14 cellular contexts compared by ENCODE assay signal in genomic region chr14:97109234-97109633, GRCh38.
DNase-seq lines count a peak whose midpoint lies in the region; ATAC-seq and TF ChIP-seq lines count a peak whose summit lies in the region.
"Had no signal": no experiment of that assay in that cellular context is flagged by ENCODE, and none has a peak within 500 bp of the region (broad histone marks: within the 10 kb centered on the region; RNA-seq: fewer than 3 reads in every experiment).

No MANE protein-coding gene starts in this region.

- H3K4me1 ChIP-seq in DND-41 (ENCODE audit: insufficient read depth, low read length) (peaks cover 33% of the 10 kb centered on the region), PC-3 (ENCODE audit: insufficient read depth, low read length) (peaks cover 43% of the 10 kb centered on the region)
- H3K4me1 ChIP-seq: BE2C, Caco-2, HAP-1 had no signal

- H4K20me1 ChIP-seq in DND-41 (ENCODE audit: insufficient read depth, low read length): no peaks in the 10 kb centered on the region
- H4K20me1 ChIP-seq in PC-3 (ENCODE audit: low read length): no peaks in the 10 kb centered on the region

- 0 out of 2 replicates have a peak, but pooled peaks cover 3% of the 10 kb centered on the region for H3K36me3 ChIP-seq in DND-41 (ENCODE audit: insufficient read depth, low read length)
- H3K36me3 ChIP-seq in PC-3 (ENCODE audit: low read depth, low read length): no peaks in the 10 kb centered on the region
- H3K36me3 ChIP-seq: BE2C, HAP-1 had no signal

- intact Hi-C loops in PC-3 (cut with micrococcal nuclease): loop anchor here (10.0 kb wide), 1 partner anchor 254 kb away; no protein-coding TSS in a partner anchor

- no peak for ATAC-seq in DND-41 (ENCODE audit: insufficient read depth, low read depth)
- ATAC-seq in PC-3: no peak
- ATAC-seq in HG02798 (IDR thresholded peaks at IDR 0.05; ENCODE audit: poor library complexity, unreplicated experiment): no peak
- ATAC-seq in stimulated activated naive CD8-positive, alpha-beta T cell treated with anti-CD3 and anti-CD28 coated beads, Interleukin-15, Interleukin-2, amounts not matched to agents 100 U/mL and 50 U/mL, for 24 hours: no peak

- CTCF ChIA-PET in PC-3 (lab: Charles Lee): no interaction called here

- no peak for TF ChIP-seq CTCF in DND-41 (IDR thresholded peaks at IDR 0.05; ENCODE audit: borderline replicate concordance, extremely low read depth, low read length, poor library complexity, severe bottlenecking)
- no peak for TF ChIP-seq CTCF in PC-3 (conservative IDR thresholded peaks at IDR 0.05; ENCODE audit: low read depth, low read length)

- no peak overlapping the region for H3K4me2 ChIP-seq in DND-41 (ENCODE audit: insufficient read depth, low read length)
- H3K4me2 ChIP-seq in PC-3 (ENCODE audit: low read length): no peak overlapping the region

- H3K9ac ChIP-seq in DND-41 (ENCODE audit: low read depth, low read length): no peak overlapping the region
- H3K9ac ChIP-seq in PC-3 (ENCODE audit: low read length): no peak overlapping the region
- H3K9ac ChIP-seq: GM23248 had no signal

- POLR2A ChIA-PET in PC-3 (lab: Charles Lee; ENCODE audit: unreplicated experiment): interaction anchor here (0.6 kb wide), 1 partner anchor 142 kb away, joined by 7 read pairs; no protein-coding TSS in a partner anchor

- H3K27me3 ChIP-seq in DND-41 (ENCODE audit: insufficient read depth, low read length, poor library complexity): no peaks in the 10 kb centered on the region
- H3K27me3 ChIP-seq in PC-3 (ENCODE audit: low read length): no peaks in the 10 kb centered on the region
- H3K27me3 ChIP-seq: BE2C had no signal

- peaks cover 7% of the 10 kb centered on the region for H3K9me3 ChIP-seq in DND-41 (ENCODE audit: insufficient read depth, low read length, severe bottlenecking)
- no peaks in the 10 kb centered on the region for H3K9me3 ChIP-seq in PC-3 (ENCODE audit: low read length)
- H3K9me3 ChIP-seq: BE2C, Caco-2, HAP-1 had no signal

- H3K27ac ChIP-seq in DND-41 (ENCODE audit: low read length): 0 out of 2 replicates have a peak overlapping the region, but pooled peaks have one; percentile 20
- peak overlapping the region; percentile 100; the same call in 1 of the 2 replicates for H3K27ac ChIP-seq in PC-3 (ENCODE audit: low read length)
- H3K27ac ChIP-seq: C4-2B, GM23248, HL-60 had no signal

- H2AFZ ChIP-seq in DND-41 (ENCODE audit: low read depth, low read length): no peak overlapping the region
- no peak overlapping the region for H2AFZ ChIP-seq in PC-3 (ENCODE audit: low read length)
- H2AFZ ChIP-seq: GM23248 had no signal

- BruUV-seq in PC-3 (replicated peaks; lab: Mats Ljungman, UMichigan): no TSS peak

- no peak for DNase-seq in DND-41
- DNase-seq in NCI-H2171 (lab: John Stamatoyannopoulos, UW): peak; percentile 72
- no peak for DNase-seq in PC-3
- no peak for DNase-seq in DMS53 treated with DMSO at 0.1 percent for 48 hours (lab: John Stamatoyannopoulos, UW; ENCODE audit: unreplicated experiment)
- DNase-seq in stimulated activated naive CD8-positive, alpha-beta T cell treated with anti-CD3 and anti-CD28 coated beads, Interleukin-15, Interleukin-2, amounts not matched to agents 100 U/mL and 50 U/mL, for 24 hours: no peak
- DNase-seq: ACHN; BE2C; Caco-2; CD4-positive, alpha-beta T cell; GM23248 had no signal

- H3F3A ChIP-seq in PC-3 (ENCODE audit: low read length, unreplicated experiment): peaks cover 7% of the 10 kb centered on the region

- no peak overlapping the region for H3K4me3 ChIP-seq in DND-41 (ENCODE audit: low read depth in 1 of 2, low read length in 2 of 2)
- no peak overlapping the region for H3K4me3 ChIP-seq in PC-3 (ENCODE audit: low read length)
- H3K4me3 ChIP-seq: GM23248, HAP-1 had no signal

- H3K9me2 ChIP-seq in PC-3 (replicated peaks; ENCODE audit: low read length): no peaks in the 10 kb centered on the region

- no peaks in the 10 kb centered on the region for H3K79me2 ChIP-seq in DND-41 (ENCODE audit: insufficient read depth, low read length)
- H3K79me2 ChIP-seq in PC-3 (ENCODE audit: low read length): no peaks in the 10 kb centered on the region
